8 cellular contexts compared by ENCODE assay signal in genomic region chrY:12905520-12905887, GRCh38. TPM values are rescaled to one million over a fixed set of nuclear protein-coding genes. Genes with fewer than 3 reads are reported as not detected.
A peak's percentile ranks its signal among the peaks of the same experiment; 100 is the strongest.
DNase-seq lines count a peak whose midpoint lies in the region; ATAC-seq and TF ChIP-seq lines count a peak whose summit lies in the region.

No MANE protein-coding gene starts in this region.

- DNase-seq in GM10248 (ENCODE audit: extremely low spot score) (peak; percentile 17), foreskin fibroblast (peak; percentile 61 to 81), omental fat pad (ENCODE audit: low spot score) (no peak), mammary epithelial cell (no peak)
- DNase-seq in activated CD4-positive, alpha-beta T cell treated with anti-CD3 and anti-CD28 coated beads for 36 hours: peak; percentile 84
- peak; percentile 76 for DNase-seq in stimulated activated CD4-positive, alpha-beta T cell treated with anti-CD3 and anti-CD28 coated beads, Interleukin-1b, Interleukin-23, amount 100 ng/mL, for 48 hours

- TF ChIP-seq CTCF in GM10248 (IDR thresholded peaks at IDR 0.05; ENCODE audit: control extremely low read depth, extremely low read depth, low read depth, missing control alignments): no peak
- no peak for TF ChIP-seq CTCF in foreskin fibroblast (IDR thresholded peaks at IDR 0.05; ENCODE audit: low read depth, low read length)
- no peak for TF ChIP-seq CTCF in omental fat pad (IDR thresholded peaks at IDR 0.05)
- no peak for TF ChIP-seq CTCF in mammary epithelial cell (conservative IDR thresholded peaks at IDR 0.05 in 1 of 2, IDR thresholded peaks at IDR 0.05 in 1 of 2; ENCODE audit: extremely low read depth in 1 of 2, insufficient read depth in 1 of 2, low read depth in 1 of 2, low read length in 2 of 2)

- peak overlapping the region; percentile 97 to 99 for H3K4me3 ChIP-seq in foreskin fibroblast (ENCODE audit: low read depth in 1 of 2, low read length in 2 of 2)
- no peak overlapping the region for H3K4me3 ChIP-seq in mammary epithelial cell (replicated peaks in 1 of 3; ENCODE audit: insufficient read depth in 1 of 3, low read depth in 2 of 3, low read length in 3 of 3)

- peak overlapping the region; percentile 98 for H3K27ac Mint-ChIP-seq in activated CD4-positive, alpha-beta T cell treated with anti-CD3 and anti-CD28 coated beads for 36 hours

- H3K9me3 ChIP-seq in mammary epithelial cell (replicated peaks; ENCODE audit: insufficient read depth, low read length): no peaks in the 10 kb centered on the region

- H3K27me3 ChIP-seq in mammary epithelial cell (ENCODE audit: insufficient read depth, low read length): no peaks in the 10 kb centered on the region

- H3K4me2 ChIP-seq in mammary epithelial cell (ENCODE audit: insufficient read depth, low read depth, low read length): no peak overlapping the region

- H3K27me3 Mint-ChIP-seq in activated CD4-positive, alpha-beta T cell treated with anti-CD3 and anti-CD28 coated beads for 36 hours: no peaks in the 10 kb centered on the region

- H3K9ac ChIP-seq in mammary epithelial cell (ENCODE audit: insufficient read depth, low read length): no peak overlapping the region

- no peaks in the 10 kb centered on the region for H3K36me3 ChIP-seq in mammary epithelial cell (ENCODE audit: insufficient read depth, low read length)

- H2AFZ ChIP-seq in mammary epithelial cell (ENCODE audit: low read depth, low read length): no peak overlapping the region

- in situ Hi-C loops in mammary epithelial cell (cut with MboI; ENCODE audit: low sequenced_read_pairs in 2 of 2): no loop called here

- POLR2A ChIA-PET in GM10248 (lab: Yijun Ruan, JAX): no interaction called here
- POLR2A ChIA-PET in activated CD4-positive, alpha-beta T cell treated with anti-CD3 and anti-CD28 coated beads for 36 hours (lab: Charles Lee): interaction anchor here (0.6 kb wide), 1 partner anchor 295 kb away, joined by 3 read pairs; no protein-coding TSS in a partner anchor

- intact Hi-C loops in activated CD4-positive, alpha-beta T cell treated with anti-CD3 and anti-CD28 coated beads for 36 hours (cut with DNase I, micrococcal nuclease): loop anchor here (1.0 to 10.0 kb wide), 7 partner anchors 173 to 799 kb away; partner anchors contain the start of gene TMSB4Y (in 1 of the 2)
- intact Hi-C loops in mammary epithelial cell (cut with micrococcal nuclease): no loop called here

- no peaks in the 10 kb centered on the region for H3K4me1 ChIP-seq in mammary epithelial cell (ENCODE audit: insufficient read depth, low read length)

- H3K27ac ChIP-seq in mammary epithelial cell (ENCODE audit: insufficient read depth, low read depth, low read length): no peak overlapping the region

- no peaks in the 10 kb centered on the region for H3K9me3 Mint-ChIP-seq in activated CD4-positive, alpha-beta T cell treated with anti-CD3 and anti-CD28 coated beads for 36 hours (ENCODE audit: low read depth)

- peak overlapping the region; percentile 84 for H3K4me3 Mint-ChIP-seq in activated CD4-positive, alpha-beta T cell treated with anti-CD3 and anti-CD28 coated beads for 36 hours

- no peaks in the 10 kb centered on the region for H4K20me1 ChIP-seq in mammary epithelial cell (ENCODE audit: insufficient read depth, low read length)

- ATAC-seq in HG03565 (IDR thresholded peaks at IDR 0.05; ENCODE audit: unreplicated experiment) (peak; percentile 22), GM18870 (IDR thresholded peaks at IDR 0.05; ENCODE audit: unreplicated experiment) (no peak), omental fat pad (ENCODE audit: low FRiP score) (no peak)
- peak; percentile 66 for ATAC-seq in activated CD4-positive, alpha-beta T cell treated with anti-CD3 and anti-CD28 coated beads for 36 hours

- H3K36me3 Mint-ChIP-seq in activated CD4-positive, alpha-beta T cell treated with anti-CD3 and anti-CD28 coated beads for 36 hours (ENCODE audit: low read depth): peaks cover 41% of the 10 kb centered on the region

- H3K4me1 Mint-ChIP-seq in activated CD4-positive, alpha-beta T cell treated with anti-CD3 and anti-CD28 coated beads for 36 hours: peaks cover 29% of the 10 kb centered on the region

- CTCF ChIA-PET in GM10248 (lab: Yijun Ruan, JAX): no interaction called here
- CTCF ChIA-PET in activated CD4-positive, alpha-beta T cell treated with anti-CD3 and anti-CD28 coated beads for 36 hours (lab: Charles Lee): interaction anchor here (0.6 kb wide), 1 partner anchor 486 kb away, joined by 3 read pairs; no protein-coding TSS in a partner anchor
- CTCF ChIA-PET in mammary epithelial cell (lab: Charles Lee; ENCODE audit: low non-redundant PET): no interaction called here

- no peaks in the 10 kb centered on the region for H3K79me2 ChIP-seq in mammary epithelial cell (ENCODE audit: insufficient read depth, low read length)

- no TSS peak for BruUV-seq in mammary epithelial cell (replicated peaks; lab: Mats Ljungman, UMichigan)

- WGBS in mammary epithelial cell (ENCODE audit: low coverage, missing lambda C conversion rate): no CpG with 5 or more reads among the region's 19 CpGs

- dilution Hi-C loops in mammary epithelial cell (cut with HindIII; ENCODE audit: low sequenced_read_pairs): no loop called here

RNA-seq across cellular contexts. Expression of gene DDX3Y, which starts 0.8 kb away (rescaled TPM):
- 100 to 1,000 TPM in 1 of 2 experiments, 10 to 100 TPM in 1; 90.6 to 106 TPM for total RNA-seq in activated CD4-positive, alpha-beta T cell treated with anti-CD3 and anti-CD28 coated beads for 36 hours
- total RNA-seq in omental fat pad: 100 to 1,000 TPM in 2 of 4 donors, under 1 TPM in 2; 0.13 to 166 (median 52.0) TPM
- total RNA-seq in mammary epithelial cell: not detected
- polyA plus RNA-seq in mammary epithelial cell: not detected
- polyA minus RNA-seq in mammary epithelial cell: not detected

Comparison
In these comparisons a context has a peak if more than half of its experiments do, and no peak if none do; other contexts are left out.
1. DNase-seq: peak in GM10248 (single experiment), activated CD4-positive, alpha-beta T cell treated with anti-CD3 and anti-CD28 coated beads for 36 hours (single experiment), foreskin fibroblast (2 of 2) and stimulated activated CD4-positive, alpha-beta T cell treated with anti-CD3 and anti-CD28 coated beads, Interleukin-1b, Interleukin-23, amount 100 ng/mL, for 48 hours (single experiment); none in omental fat pad (single experiment) and mammary epithelial cell (single experiment).
2. ATAC-seq: peak in HG03565 (single experiment) and activated CD4-positive, alpha-beta T cell treated with anti-CD3 and anti-CD28 coated beads for 36 hours (single experiment); none in GM18870 (single experiment) and omental fat pad (single experiment).
3. H3K4me3 ChIP-seq: peak in foreskin fibroblast (2 of 2); none in mammary epithelial cell (0 of 3).